In the genomic region with DNA sequence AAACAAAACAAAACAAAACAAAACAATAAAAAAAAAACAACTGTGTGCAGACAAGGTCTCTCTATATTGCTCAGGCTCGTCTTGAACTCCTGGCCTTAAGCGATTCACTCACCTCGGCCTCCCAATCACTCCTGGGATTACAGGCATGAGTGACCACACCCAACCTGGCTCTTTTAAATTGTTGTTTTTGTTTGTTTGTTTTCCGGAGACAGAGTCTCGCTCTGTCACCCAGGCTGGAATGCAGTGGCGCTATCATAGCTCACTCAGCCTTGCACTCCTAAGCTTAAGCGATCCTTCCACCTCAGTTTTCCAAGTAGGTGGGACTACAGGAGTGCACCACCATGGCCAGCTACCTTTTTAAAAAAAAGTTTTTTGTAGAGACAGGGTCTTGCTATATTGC, we compare ENCODE assay signal across 1 cellular context.
TF ChIP-seq lines count a peak whose summit lies in the region.

No MANE protein-coding gene starts in this region.

TF ChIP-seq in GM23338, 12 proteins besides CTCF, POLR2A, EP300 and RAD21 (continued from another document):
- TF ChIP-seq, protein P1, sequence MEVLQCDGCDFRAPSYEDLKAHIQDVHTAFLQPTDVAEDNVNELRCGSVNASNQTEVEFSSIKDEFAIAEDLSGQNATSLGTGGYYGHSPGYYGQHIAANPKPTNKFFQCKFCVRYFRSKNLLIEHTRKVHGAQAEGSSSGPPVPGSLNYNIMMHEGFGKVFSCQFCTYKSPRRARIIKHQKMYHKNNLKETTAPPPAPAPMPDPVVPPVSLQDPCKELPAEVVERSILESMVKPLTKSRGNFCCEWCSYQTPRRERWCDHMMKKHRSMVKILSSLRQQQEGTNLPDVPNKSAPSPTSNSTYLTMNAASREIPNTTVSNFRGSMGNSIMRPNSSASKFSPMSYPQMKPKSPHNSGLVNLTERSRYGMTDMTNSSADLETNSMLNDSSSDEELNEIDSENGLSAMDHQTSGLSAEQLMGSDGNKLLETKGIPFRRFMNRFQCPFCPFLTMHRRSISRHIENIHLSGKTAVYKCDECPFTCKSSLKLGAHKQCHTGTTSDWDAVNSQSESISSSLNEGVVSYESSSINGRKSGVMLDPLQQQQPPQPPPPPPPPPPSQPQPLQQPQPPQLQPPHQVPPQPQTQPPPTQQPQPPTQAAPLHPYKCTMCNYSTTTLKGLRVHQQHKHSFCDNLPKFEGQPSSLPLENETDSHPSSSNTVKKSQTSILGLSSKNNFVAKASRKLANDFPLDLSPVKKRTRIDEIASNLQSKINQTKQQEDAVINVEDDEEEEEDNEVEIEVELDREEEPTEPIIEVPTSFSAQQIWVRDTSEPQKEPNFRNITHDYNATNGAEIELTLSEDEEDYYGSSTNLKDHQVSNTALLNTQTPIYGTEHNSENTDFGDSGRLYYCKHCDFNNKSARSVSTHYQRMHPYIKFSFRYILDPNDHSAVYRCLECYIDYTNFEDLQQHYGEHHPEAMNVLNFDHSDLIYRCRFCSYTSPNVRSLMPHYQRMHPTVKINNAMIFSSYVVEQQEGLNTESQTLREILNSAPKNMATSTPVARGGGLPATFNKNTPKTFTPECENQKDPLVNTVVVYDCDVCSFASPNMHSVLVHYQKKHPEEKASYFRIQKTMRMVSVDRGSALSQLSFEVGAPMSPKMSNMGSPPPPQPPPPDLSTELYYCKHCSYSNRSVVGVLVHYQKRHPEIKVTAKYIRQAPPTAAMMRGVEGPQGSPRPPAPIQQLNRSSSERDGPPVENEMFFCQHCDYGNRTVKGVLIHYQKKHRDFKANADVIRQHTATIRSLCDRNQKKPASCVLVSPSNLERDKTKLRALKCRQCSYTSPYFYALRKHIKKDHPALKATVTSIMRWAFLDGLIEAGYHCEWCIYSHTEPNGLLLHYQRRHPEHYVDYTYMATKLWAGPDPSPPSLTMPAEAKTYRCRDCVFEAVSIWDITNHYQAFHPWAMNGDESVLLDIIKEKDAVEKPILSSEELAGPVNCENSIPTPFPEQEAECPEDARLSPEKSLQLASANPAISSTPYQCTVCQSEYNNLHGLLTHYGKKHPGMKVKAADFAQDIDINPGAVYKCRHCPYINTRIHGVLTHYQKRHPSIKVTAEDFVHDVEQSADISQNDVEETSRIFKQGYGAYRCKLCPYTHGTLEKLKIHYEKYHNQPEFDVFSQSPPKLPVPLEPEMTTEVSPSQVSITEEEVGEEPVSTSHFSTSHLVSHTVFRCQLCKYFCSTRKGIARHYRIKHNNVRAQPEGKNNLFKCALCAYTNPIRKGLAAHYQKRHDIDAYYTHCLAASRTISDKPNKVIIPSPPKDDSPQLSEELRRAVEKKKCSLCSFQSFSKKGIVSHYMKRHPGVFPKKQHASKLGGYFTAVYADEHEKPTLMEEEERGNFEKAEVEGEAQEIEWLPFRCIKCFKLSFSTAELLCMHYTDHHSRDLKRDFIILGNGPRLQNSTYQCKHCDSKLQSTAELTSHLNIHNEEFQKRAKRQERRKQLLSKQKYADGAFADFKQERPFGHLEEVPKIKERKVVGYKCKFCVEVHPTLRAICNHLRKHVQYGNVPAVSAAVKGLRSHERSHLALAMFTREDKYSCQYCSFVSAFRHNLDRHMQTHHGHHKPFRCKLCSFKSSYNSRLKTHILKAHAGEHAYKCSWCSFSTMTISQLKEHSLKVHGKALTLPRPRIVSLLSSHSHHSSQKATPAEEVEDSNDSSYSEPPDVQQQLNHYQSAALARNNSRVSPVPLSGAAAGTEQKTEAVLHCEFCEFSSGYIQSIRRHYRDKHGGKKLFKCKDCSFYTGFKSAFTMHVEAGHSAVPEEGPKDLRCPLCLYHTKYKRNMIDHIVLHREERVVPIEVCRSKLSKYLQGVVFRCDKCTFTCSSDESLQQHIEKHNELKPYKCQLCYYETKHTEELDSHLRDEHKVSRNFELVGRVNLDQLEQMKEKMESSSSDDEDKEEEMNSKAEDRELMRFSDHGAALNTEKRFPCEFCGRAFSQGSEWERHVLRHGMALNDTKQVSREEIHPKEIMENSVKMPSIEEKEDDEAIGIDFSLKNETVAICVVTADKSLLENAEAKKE (CRISPR knock-in tag; IDR thresholded peaks at IDR 0.05) = no peak
- TF ChIP-seq, protein P2, sequence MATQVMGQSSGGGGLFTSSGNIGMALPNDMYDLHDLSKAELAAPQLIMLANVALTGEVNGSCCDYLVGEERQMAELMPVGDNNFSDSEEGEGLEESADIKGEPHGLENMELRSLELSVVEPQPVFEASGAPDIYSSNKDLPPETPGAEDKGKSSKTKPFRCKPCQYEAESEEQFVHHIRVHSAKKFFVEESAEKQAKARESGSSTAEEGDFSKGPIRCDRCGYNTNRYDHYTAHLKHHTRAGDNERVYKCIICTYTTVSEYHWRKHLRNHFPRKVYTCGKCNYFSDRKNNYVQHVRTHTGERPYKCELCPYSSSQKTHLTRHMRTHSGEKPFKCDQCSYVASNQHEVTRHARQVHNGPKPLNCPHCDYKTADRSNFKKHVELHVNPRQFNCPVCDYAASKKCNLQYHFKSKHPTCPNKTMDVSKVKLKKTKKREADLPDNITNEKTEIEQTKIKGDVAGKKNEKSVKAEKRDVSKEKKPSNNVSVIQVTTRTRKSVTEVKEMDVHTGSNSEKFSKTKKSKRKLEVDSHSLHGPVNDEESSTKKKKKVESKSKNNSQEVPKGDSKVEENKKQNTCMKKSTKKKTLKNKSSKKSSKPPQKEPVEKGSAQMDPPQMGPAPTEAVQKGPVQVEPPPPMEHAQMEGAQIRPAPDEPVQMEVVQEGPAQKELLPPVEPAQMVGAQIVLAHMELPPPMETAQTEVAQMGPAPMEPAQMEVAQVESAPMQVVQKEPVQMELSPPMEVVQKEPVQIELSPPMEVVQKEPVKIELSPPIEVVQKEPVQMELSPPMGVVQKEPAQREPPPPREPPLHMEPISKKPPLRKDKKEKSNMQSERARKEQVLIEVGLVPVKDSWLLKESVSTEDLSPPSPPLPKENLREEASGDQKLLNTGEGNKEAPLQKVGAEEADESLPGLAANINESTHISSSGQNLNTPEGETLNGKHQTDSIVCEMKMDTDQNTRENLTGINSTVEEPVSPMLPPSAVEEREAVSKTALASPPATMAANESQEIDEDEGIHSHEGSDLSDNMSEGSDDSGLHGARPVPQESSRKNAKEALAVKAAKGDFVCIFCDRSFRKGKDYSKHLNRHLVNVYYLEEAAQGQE (IDR thresholded peaks at IDR 0.05; ENCODE audit: unreplicated experiment) = no peak
- TF ChIP-seq CREB1 (CRISPR knock-in tag; IDR thresholded peaks at IDR 0.05; ENCODE audit: low read depth) = no peak
- no peak for TF ChIP-seq STAT1 (IDR thresholded peaks at IDR 0.05; ENCODE audit: unreplicated experiment)
- no peak for TF ChIP-seq NANOG (IDR thresholded peaks at IDR 0.05; ENCODE audit: borderline replicate concordance)
